Comparison of ENCODE assay signal across 1 cellular context in the genomic region with DNA sequence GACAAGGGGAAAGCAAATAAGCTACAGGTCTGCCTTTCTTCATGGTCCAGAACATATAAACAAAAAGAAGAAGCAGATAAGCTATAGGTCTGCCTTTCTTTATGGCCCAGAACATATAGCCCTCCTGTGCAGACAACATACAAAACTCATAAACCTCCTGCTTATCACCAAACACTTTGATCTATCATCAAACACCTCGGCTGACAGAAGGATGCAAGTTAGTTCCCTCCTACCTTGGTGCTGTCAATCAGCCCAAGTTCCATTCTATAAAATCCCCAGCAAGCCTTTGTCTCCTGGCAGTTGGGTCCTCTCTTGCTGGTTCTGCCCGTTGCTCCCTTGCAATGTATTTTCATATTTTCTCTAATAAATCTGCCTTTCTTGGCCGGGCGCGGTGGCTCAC.
TF ChIP-seq lines count a peak whose summit lies in the region.

No MANE protein-coding gene starts in this region.

TF ChIP-seq in K562, 482 proteins besides CTCF, POLR2A, EP300 and RAD21:
- TF ChIP-seq NCOA1 (IDR thresholded peaks at IDR 0.05; ENCODE audit: low read depth), result no peak
- TF ChIP-seq, protein P1, sequence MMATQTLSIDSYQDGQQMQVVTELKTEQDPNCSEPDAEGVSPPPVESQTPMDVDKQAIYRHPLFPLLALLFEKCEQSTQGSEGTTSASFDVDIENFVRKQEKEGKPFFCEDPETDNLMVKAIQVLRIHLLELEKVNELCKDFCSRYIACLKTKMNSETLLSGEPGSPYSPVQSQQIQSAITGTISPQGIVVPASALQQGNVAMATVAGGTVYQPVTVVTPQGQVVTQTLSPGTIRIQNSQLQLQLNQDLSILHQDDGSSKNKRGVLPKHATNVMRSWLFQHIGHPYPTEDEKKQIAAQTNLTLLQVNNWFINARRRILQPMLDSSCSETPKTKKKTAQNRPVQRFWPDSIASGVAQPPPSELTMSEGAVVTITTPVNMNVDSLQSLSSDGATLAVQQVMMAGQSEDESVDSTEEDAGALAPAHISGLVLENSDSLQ (IDR thresholded peaks at IDR 0.05), result peak; percentile 55
TF ChIP-seq in K562: peak in this region for 1.
